Comparison of ENCODE assay signal across 35 cellular contexts in the genomic region with DNA sequence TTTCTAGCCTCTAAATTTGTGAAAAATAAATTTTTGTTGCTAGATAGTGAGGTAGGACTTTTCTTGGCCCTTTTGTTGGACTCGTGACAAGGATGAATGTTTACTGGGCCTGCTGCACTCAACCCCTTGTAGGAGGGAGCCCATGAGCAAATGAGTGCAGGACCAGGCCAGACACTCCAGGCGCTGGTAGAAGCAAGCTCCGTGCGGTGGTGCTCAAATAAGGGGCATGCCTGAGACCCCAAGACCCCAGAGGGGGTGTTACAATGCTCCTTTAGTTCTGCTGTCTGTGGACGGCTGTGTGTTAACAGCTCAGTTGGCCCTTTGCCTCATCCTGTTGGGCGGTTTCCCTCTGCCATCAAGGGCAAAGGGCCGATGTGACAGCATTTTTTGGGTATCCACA.
"Had no signal": no experiment of that assay in that cellular context is flagged by ENCODE, and none has a peak within 500 bp of the region (broad histone marks: within the 10 kb centered on the region; RNA-seq: fewer than 3 reads in every experiment).

No MANE protein-coding gene starts in this region.

- H3K9ac ChIP-seq: KMS-11 had no signal

- H3K27ac ChIP-seq: KMS-11 had no signal

- DNase-seq: Karpas-422, Kasumi-1, MG63, MM.1S, MV-4-11, NCI-H1048, NCI-H1092, NCI-H1092 treated with DMSO at 0.1 percent for 48 hours, NCI-H1105, NCI-H1105 treated with DMSO at 0.1 percent for 48 hours, NCI-H1417, NCI-H1417 treated with DMSO at 0.1 percent for 48 hours, NCI-H1436, NCI-H1436 treated with DMSO at 0.1 percent for 48 hours, NCI-H146, NCI-H1694, NCI-H1694 treated with DMSO at 0.1 percent for 48 hours, NCI-H187, NCI-H187 treated with DMSO at 0.1 percent for 48 hours, NCI-H1930, NCI-H2029, NCI-H2029 treated with DMSO at 0.1 percent for 48 hours, NCI-H2081, NCI-H2081 treated with DMSO at 0.1 percent for 48 hours, NCI-H2107, NCI-H2171, NCI-H2171 treated with DMSO at 0.1 percent for 48 hours, NCI-H2227 treated with DMSO at 0.1 percent for 48 hours, NCI-H226, NCI-H345, NCI-H446, NCI-H446 treated with DMSO at 0.1 percent for 48 hours, NCI-H510A, NCI-H510A treated with DMSO at 0.1 percent for 48 hours had no signal

- H3K4me2 ChIP-seq: KMS-11 had no signal

- H3K9me3 ChIP-seq: MG63 had no signal

- H3K36me3 ChIP-seq: MG63 had no signal

- H3K27me3 ChIP-seq: MG63 had no signal

- H3K4me3 ChIP-seq: MG63 had no signal
